In the genomic region with DNA sequence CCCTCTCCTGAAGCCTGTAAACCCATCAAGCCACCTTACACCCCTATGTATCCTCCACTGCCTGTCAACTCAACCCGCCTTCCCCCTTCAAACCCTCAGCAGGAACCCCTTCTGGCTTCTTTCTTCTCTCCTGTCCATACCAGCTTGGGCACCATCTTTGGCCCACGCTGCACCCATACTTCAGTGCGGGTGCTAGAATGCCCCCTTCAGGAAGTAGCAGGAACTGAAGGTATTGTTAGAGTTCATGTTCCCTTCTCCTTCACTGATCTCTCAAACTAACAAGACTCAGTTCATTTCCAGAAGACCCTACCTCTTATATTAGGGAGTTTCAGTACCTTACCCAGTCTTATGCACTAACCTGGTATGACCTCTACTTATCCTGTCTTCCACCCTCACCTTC, we compare ENCODE assay signal across 20 cellular contexts. TPM values are rescaled to one million over a fixed set of nuclear protein-coding genes. Genes with fewer than 3 reads are reported as not detected.
"Had no signal": no experiment of that assay in that cellular context is flagged by ENCODE, and none has a peak within 500 bp of the region (broad histone marks: within the 10 kb centered on the region; RNA-seq: fewer than 3 reads in every experiment).

No MANE protein-coding gene starts in this region.

- DNase-seq: activated CD4-positive, alpha-beta T cell treated with anti-CD3 and anti-CD28 coated beads for 1 hour; activated effector memory CD4-positive, alpha-beta T cell treated with anti-CD3 and anti-CD28 coated beads, Interleukin-2, amount 50 U/mL, for 16 hours; activated T-cell treated with anti-CD3 and anti-CD28 coated beads, Interleukin-2, amount 50 U/mL, for 72 hours; cerebellar nuclear complex; cortex of kidney; mesenchymal stem cell; mucosa of descending colon; naive B cell; retina; stimulated activated CD4-positive, alpha-beta T cell treated with anti-CD3 and anti-CD28 coated beads, Interleukin-12 subunit alpha, Interleukin-12 subunit beta, amount 100 ng/mL, for 4 hours; stimulated activated CD4-positive, alpha-beta T cell treated with anti-CD3 and anti-CD28 coated beads, Interleukin-1b, Interleukin-23, amount 100 ng/mL, for 48 hours had no signal

- H3K27me3 ChIP-seq: ascending aorta, esophagus muscularis mucosa, tibial nerve, vagina had no signal

- H3K9me3 ChIP-seq: ascending aorta, esophagus muscularis mucosa, mucosa of descending colon, tibial nerve, vagina had no signal

- H3K4me3 ChIP-seq: ascending aorta, esophagus muscularis mucosa, mucosa of descending colon, tibial nerve, vagina had no signal

- H3K27ac ChIP-seq: ascending aorta, esophagus muscularis mucosa, tibial nerve, vagina, VCaP had no signal

- ATAC-seq: activated T-cell treated with anti-CD3 and anti-CD28 coated beads, Interleukin-2, amount 50 U/mL, for 72 hours; mucosa of descending colon had no signal

- H3K36me3 ChIP-seq: ascending aorta, esophagus muscularis mucosa, tibial nerve, vagina had no signal

- H3K4me1 ChIP-seq: ascending aorta, esophagus muscularis mucosa, tibial nerve, vagina had no signal

RNA-seq across cellular contexts. Expression of a gene that starts 1.5 kb away (rescaled TPM):
- total RNA-seq: activated CD8-positive, alpha-beta memory T cell treated with anti-CD3 and anti-CD28 coated beads for 36 hours; activated T-cell treated with anti-CD3 and anti-CD28 coated beads, Interleukin-2, amount 50 U/mL, for 72 hours; ascending aorta; esophagus muscularis mucosa; neural crest cell; omental fat pad; posterior vena cava; tibial nerve; vagina had no signal
